In genomic region chr17:38452719-38453118, GRCh38 we compare ENCODE assay signal across 11 cellular contexts. TPM values are rescaled to one million over a fixed set of nuclear protein-coding genes. Genes with fewer than 3 reads are reported as not detected.
DNase-seq lines count a peak whose midpoint lies in the region; ATAC-seq and TF ChIP-seq lines count a peak whose summit lies in the region.
"Had no signal": no experiment of that assay in that cellular context is flagged by ENCODE, and none has a peak within 500 bp of the region (broad histone marks: within the 10 kb centered on the region; RNA-seq: fewer than 3 reads in every experiment).

No MANE protein-coding gene starts in this region.

- H3K27me3 ChIP-seq in brain microvascular endothelial cell (replicated peaks) (no peaks in the 10 kb centered on the region), lung (ENCODE audit: control insufficient read depth, insufficient read depth) (no peaks in the 10 kb centered on the region), thoracic aorta (replicated peaks; ENCODE audit: insufficient read depth) (no peaks in the 10 kb centered on the region), prostate gland (replicated peaks; ENCODE audit: insufficient read depth) (no peaks in the 10 kb centered on the region)

- H3K36me3 ChIP-seq in brain microvascular endothelial cell (replicated peaks) (peaks cover 2% of the 10 kb centered on the region), lung (ENCODE audit: control insufficient read depth in 2 of 2, insufficient read depth in 2 of 2, low read length in 2 of 2) (no peaks in the 10 kb centered on the region), thoracic aorta (no peaks in the 10 kb centered on the region), prostate gland (no peaks in the 10 kb centered on the region)
- H3K36me3 ChIP-seq: BE2C had no signal

- no peaks in the 10 kb centered on the region for H3K36me3 Mint-ChIP-seq in activated T-cell treated with anti-CD3 and anti-CD28 coated beads, Interleukin-2, amount 50 U/mL, for 72 hours (ENCODE audit: insufficient read depth in 2 of 2)

- no peak for TF ChIP-seq CTCF in brain microvascular endothelial cell (IDR thresholded peaks at IDR 0.05; ENCODE audit: low read depth, low read length, missing control alignments)
- no peak for TF ChIP-seq CTCF in lung (IDR thresholded peaks at IDR 0.05; ENCODE audit: control extremely low read depth, extremely low read depth)
- no peak for TF ChIP-seq CTCF in thoracic aorta (IDR thresholded peaks at IDR 0.05)
- no peak for TF ChIP-seq CTCF in prostate gland (IDR thresholded peaks at IDR 0.05)

- no peaks in the 10 kb centered on the region for H3K9me3 Mint-ChIP-seq in activated T-cell treated with anti-CD3 and anti-CD28 coated beads, Interleukin-2, amount 50 U/mL, for 72 hours

- WGBS in lung, 2 donors: 83 to 84% methylated on average over 6 of the region's 6 CpGs
- WGBS in prostate gland: 86% methylated on average over 6 of the region's 6 CpGs

- intact Hi-C loops in prostate gland (cut with DNase I): no loop called here

- no peak overlapping the region for H3K27ac Mint-ChIP-seq in activated T-cell treated with anti-CD3 and anti-CD28 coated beads, Interleukin-2, amount 50 U/mL, for 72 hours

- H3K9me3 ChIP-seq in lung (ENCODE audit: control insufficient read depth in 2 of 2, insufficient read depth in 1 of 2, low read length in 1 of 2) (no peaks in the 10 kb centered on the region), thoracic aorta (no peaks in the 10 kb centered on the region), prostate gland (no peaks in the 10 kb centered on the region)
- H3K9me3 ChIP-seq: BE2C, mucosa of descending colon had no signal

- H3K4me1 Mint-ChIP-seq in activated T-cell treated with anti-CD3 and anti-CD28 coated beads, Interleukin-2, amount 50 U/mL, for 72 hours (ENCODE audit: low read depth): peaks cover 13% of the 10 kb centered on the region

- no peak for TF ChIP-seq POLR2A in prostate gland (IDR thresholded peaks at IDR 0.05)

- ATAC-seq in activated T-cell treated with anti-CD3 and anti-CD28 coated beads, Interleukin-2, amount 50 U/mL, for 72 hours (replicated peaks in 1 of 2): no peak
- ATAC-seq in lung (ENCODE audit: insufficient read depth, low FRiP score) (no peak), thoracic aorta (ENCODE audit: insufficient number of reproducible peaks, low FRiP score, low read depth) (no peak)

- peaks cover 41% of the 10 kb centered on the region for H3K27me3 Mint-ChIP-seq in activated T-cell treated with anti-CD3 and anti-CD28 coated beads, Interleukin-2, amount 50 U/mL, for 72 hours (ENCODE audit: low read depth)

- H3K27ac ChIP-seq in brain microvascular endothelial cell (peak overlapping the region; percentile 75), lung (ENCODE audit: low read depth in 1 of 2, low read length in 1 of 2) (peak overlapping the region; percentile 89 to 93), thoracic aorta (peak overlapping the region; percentile 46 to 74), prostate gland (no peak overlapping the region)

- DNase-seq in activated T-cell treated with anti-CD3 and anti-CD28 coated beads, Interleukin-2, amount 50 U/mL, for 72 hours: no peak
- DNase-seq in activated T-cell treated with anti-CD3 and anti-CD28 coated beads, Interleukin-2, amount 50 U/mL, for 48 hours: no peak
- DNase-seq in brain microvascular endothelial cell: no peak
- no peak for DNase-seq in lung (ENCODE audit: low spot score)
- DNase-seq in thoracic aorta (ENCODE audit: low spot score): no peak
- no peak for DNase-seq in stimulated activated CD4-positive, alpha-beta T cell treated with anti-CD3 and anti-CD28 coated beads, Interleukin-12 subunit alpha, Interleukin-12 subunit beta, amount 100 ng/mL, for 4 hours
- no peak for DNase-seq in prostate gland (ENCODE audit: low spot score)
- DNase-seq in medulla oblongata (ENCODE audit: extremely low spot score): no peak
- DNase-seq: BE2C, SIG-M5 had no signal

- in situ Hi-C loops in brain microvascular endothelial cell (cut with HindIII; ENCODE audit: low pct_ligation_motif_present, low sequenced_read_pairs): no loop called here

- no peak overlapping the region for H3K4me3 ChIP-seq in brain microvascular endothelial cell (ENCODE audit: low read depth, low read length)
- H3K4me3 ChIP-seq in lung: peak overlapping the region; percentile 5
- no peak overlapping the region for H3K4me3 ChIP-seq in thoracic aorta
- H3K4me3 ChIP-seq in prostate gland: no peak overlapping the region
- H3K4me3 ChIP-seq: mucosa of descending colon had no signal

- peak overlapping the region; percentile 14 to 79 for H3K4me3 Mint-ChIP-seq in activated T-cell treated with anti-CD3 and anti-CD28 coated beads, Interleukin-2, amount 50 U/mL, for 72 hours

- H3K4me1 ChIP-seq in lung (ENCODE audit: control insufficient read depth in 2 of 2, insufficient read depth in 2 of 2, low read length in 2 of 2) (peaks cover 16 to 45% of the 10 kb centered on the region in 2 donors), thoracic aorta (ENCODE audit: control insufficient read depth in 1 of 2, low read depth in 2 of 2) (peaks cover 47 to 80% of the 10 kb centered on the region in 2 donors), prostate gland (replicated peaks) (peaks cover 5% of the 10 kb centered on the region)

RNA-seq across cellular contexts. Expression of gene ARHGAP23, which starts 24.5 kb away (rescaled TPM):
- total RNA-seq in activated T-cell treated with anti-CD3 and anti-CD28 coated beads, Interleukin-2, amount 50 U/mL, for 72 hours: 1 to 10 TPM; 2.6 to 2.7 TPM
- 10 to 100 TPM; 59.2 to 91.7 TPM for total RNA-seq in lung
- polyA plus RNA-seq in lung: 10 to 100 TPM; 18.3 to 19.2 TPM
- 10 to 100 TPM; 87.1 to 89.2 TPM for total RNA-seq in thoracic aorta
- 100 to 1,000 TPM in 1 of 2 donors, 10 to 100 TPM in 1; 27.3 to 204 TPM for total RNA-seq in prostate gland

Comparison
In these comparisons a context has a peak if more than half of its experiments do, and no peak if none do; other contexts are left out.
1. H3K27ac ChIP-seq: peak in brain microvascular endothelial cell (single experiment), lung (2 of 2) and thoracic aorta (2 of 2); none in prostate gland (0 of 2).
2. RNA of gene ARHGAP23, which starts 24.5 kb away (total RNA-seq): 27.3 to 204 TPM in prostate gland, 59.2 to 91.7 TPM in lung and 87.1 to 89.2 TPM in thoracic aorta; 2.6 to 2.7 TPM in activated T-cell treated with anti-CD3 and anti-CD28 coated beads, Interleukin-2, amount 50 U/mL, for 72 hours; every median in the first group is over 4 times any median in the second.